In genomic region chr5:32182463-32183081, GRCh38 we compare ENCODE assay signal across 12 cellular contexts. TPM values are rescaled to one million over a fixed set of nuclear protein-coding genes. Genes with fewer than 3 reads are reported as not detected.
DNase-seq lines count a peak whose midpoint lies in the region; ATAC-seq and TF ChIP-seq lines count a peak whose summit lies in the region.
"Had no signal": no experiment of that assay in that cellular context is flagged by ENCODE, and none has a peak within 500 bp of the region (broad histone marks: within the 10 kb centered on the region; RNA-seq: fewer than 3 reads in every experiment).

No MANE protein-coding gene starts in this region.

- intact Hi-C loops in activated naive CD4-positive, alpha-beta T cell treated with anti-CD3 and anti-CD28 coated beads for 36 hours (cut with micrococcal nuclease): no loop called here
- intact Hi-C loops in natural killer cell (cut with micrococcal nuclease): no loop called here
- intact Hi-C loops in A673 (cut with micrococcal nuclease; ENCODE audit: unreplicated experiment): no loop called here

- no peak overlapping the region for H3K27ac ChIP-seq in A673 (ENCODE audit: low read depth, low read length, poor library complexity, severe bottlenecking)
- H3K27ac ChIP-seq: stomach had no signal

- H3K36me3 Mint-ChIP-seq in activated naive CD4-positive, alpha-beta T cell treated with anti-CD3 and anti-CD28 coated beads for 36 hours (ENCODE audit: low read depth): no peaks in the 10 kb centered on the region
- H3K36me3 Mint-ChIP-seq in natural killer cell (no peaks in the 10 kb centered on the region), type B pancreatic cell (no peaks in the 10 kb centered on the region)

- H3K9me3 Mint-ChIP-seq in activated naive CD4-positive, alpha-beta T cell treated with anti-CD3 and anti-CD28 coated beads for 36 hours: peaks cover under 1% of the 10 kb centered on the region
- H3K9me3 Mint-ChIP-seq in natural killer cell: no peaks in the 10 kb centered on the region
- peaks cover 5% of the 10 kb centered on the region for H3K9me3 Mint-ChIP-seq in type B pancreatic cell

- DNase-seq in activated naive CD4-positive, alpha-beta T cell treated with anti-CD3 and anti-CD28 coated beads for 36 hours: peak; percentile 26
- DNase-seq in activated naive CD4-positive, alpha-beta T cell treated with Interleukin-2 at 50 U/mL for 16 hours: no peak
- DNase-seq in Kasumi-1 (lab: John Stamatoyannopoulos, UW) (peak; percentile 79 to 82), natural killer cell (no peak), A673 (ENCODE audit: low spot score) (no peak), type B pancreatic cell (ENCODE audit: extremely low spot score, unreplicated experiment) (no peak)
- DNase-seq: head of caudate nucleus; NCI-H2227 treated with DMSO at 0.1 percent for 48 hours; stimulated activated CD4-positive, alpha-beta T cell treated with anti-CD3 and anti-CD28 coated beads, Interleukin-12 subunit alpha, Interleukin-12 subunit beta, amount 100 ng/mL, for 4 hours; stomach had no signal

- POLR2A ChIA-PET in A673 (lab: Charles Lee; ENCODE audit: low non-redundant PET): no interaction called here

- H3K4me3 ChIP-seq in A673 (ENCODE audit: low read depth, low read length, poor library complexity, severe bottlenecking): no peak overlapping the region
- H3K4me3 ChIP-seq: stomach had no signal

- CTCF ChIA-PET in activated naive CD4-positive, alpha-beta T cell treated with anti-CD3 and anti-CD28 coated beads for 36 hours (lab: Charles Lee): no interaction called here
- CTCF ChIA-PET in A673 (lab: Charles Lee): no interaction called here

- no peak overlapping the region for H3K27ac Mint-ChIP-seq in activated naive CD4-positive, alpha-beta T cell treated with anti-CD3 and anti-CD28 coated beads for 36 hours
- peak overlapping the region; percentile 25 to 27 for H3K27ac Mint-ChIP-seq in natural killer cell
- H3K27ac Mint-ChIP-seq in type B pancreatic cell: no peak overlapping the region

- H3K4me1 Mint-ChIP-seq in activated naive CD4-positive, alpha-beta T cell treated with anti-CD3 and anti-CD28 coated beads for 36 hours (ENCODE audit: low read depth): no peaks in the 10 kb centered on the region
- H3K4me1 Mint-ChIP-seq in natural killer cell (peaks cover 10% of the 10 kb centered on the region in 2 donors), type B pancreatic cell (ENCODE audit: unreplicated experiment) (peaks cover 6% of the 10 kb centered on the region)

- TF ChIP-seq CTCF in natural killer cell (IDR thresholded peaks at IDR 0.05) (no peak), A673 (conservative IDR thresholded peaks at IDR 0.05; ENCODE audit: low read depth, low read length) (no peak), type B pancreatic cell (conservative IDR thresholded peaks at IDR 0.05) (no peak)

- no TSS peak for BruUV-seq in A673 (replicated peaks; lab: Mats Ljungman, UMichigan)

- H3K27me3 Mint-ChIP-seq in activated naive CD4-positive, alpha-beta T cell treated with anti-CD3 and anti-CD28 coated beads for 36 hours (ENCODE audit: low read depth): no peaks in the 10 kb centered on the region
- H3K27me3 Mint-ChIP-seq in natural killer cell (ENCODE audit: low read depth in 2 of 2): peaks cover 0 to 7% of the 10 kb centered on the region in 2 donors
- no peaks in the 10 kb centered on the region for H3K27me3 Mint-ChIP-seq in type B pancreatic cell

- H3K4me3 Mint-ChIP-seq in activated naive CD4-positive, alpha-beta T cell treated with anti-CD3 and anti-CD28 coated beads for 36 hours: no peak overlapping the region
- no peak overlapping the region for H3K4me3 Mint-ChIP-seq in natural killer cell
- no peak overlapping the region for H3K4me3 Mint-ChIP-seq in type B pancreatic cell

- peak; percentile 67 for ATAC-seq in HG02610 (IDR thresholded peaks at IDR 0.05; ENCODE audit: unreplicated experiment)
- ATAC-seq in natural killer cell: peak; percentile 70 to 89 (median 83)
- no peak for ATAC-seq in GM19023 (IDR thresholded peaks at IDR 0.05; ENCODE audit: unreplicated experiment)

- H3K4me1 ChIP-seq in A673 (ENCODE audit: insufficient read depth, low read length, poor library complexity, severe bottlenecking): no peaks in the 10 kb centered on the region
- H3K4me1 ChIP-seq: stomach had no signal

- peaks cover 3% of the 10 kb centered on the region for H3K9me3 ChIP-seq in A673 (ENCODE audit: low read depth, low read length, poor library complexity, severe bottlenecking)

- H3K36me3 ChIP-seq in A673 (ENCODE audit: insufficient read depth, low read length, poor library complexity, severe bottlenecking): no peaks in the 10 kb centered on the region
- H3K36me3 ChIP-seq: stomach had no signal

- H3K27me3 ChIP-seq in A673 (replicated peaks; ENCODE audit: insufficient read depth, low read depth, low read length, poor library complexity): no peaks in the 10 kb centered on the region
- H3K27me3 ChIP-seq: stomach had no signal

RNA-seq across cellular contexts. Expression of gene GOLPH3, which starts 8.5 kb away (rescaled TPM):
- total RNA-seq in activated naive CD4-positive, alpha-beta T cell treated with anti-CD3 and anti-CD28 coated beads for 36 hours: 10 to 100 TPM; 38.2 to 41.5 TPM
- total RNA-seq in natural killer cell: 10 to 100 TPM; 67.6 to 70.6 (median 69.3) TPM
- 64.6 and 65.0 TPM in 2 replicates for total RNA-seq in A673 (2021)
- total RNA-seq in type B pancreatic cell (ENCODE audit: low replicate concordance): 72.9 and 102 TPM in 2 replicates

Comparison
In these comparisons a context has a peak if more than half of its experiments do, and no peak if none do; other contexts are left out.
1. DNase-seq: peak in activated naive CD4-positive, alpha-beta T cell treated with anti-CD3 and anti-CD28 coated beads for 36 hours (single experiment) and Kasumi-1 (2 of 2); none in activated naive CD4-positive, alpha-beta T cell treated with Interleukin-2 at 50 U/mL for 16 hours (single experiment), natural killer cell (single experiment), A673 (single experiment) and type B pancreatic cell (single experiment).
2. H3K27ac Mint-ChIP-seq: peak in natural killer cell (2 of 2); none in activated naive CD4-positive, alpha-beta T cell treated with anti-CD3 and anti-CD28 coated beads for 36 hours (single experiment) and type B pancreatic cell (single experiment).